In the genomic region with DNA sequence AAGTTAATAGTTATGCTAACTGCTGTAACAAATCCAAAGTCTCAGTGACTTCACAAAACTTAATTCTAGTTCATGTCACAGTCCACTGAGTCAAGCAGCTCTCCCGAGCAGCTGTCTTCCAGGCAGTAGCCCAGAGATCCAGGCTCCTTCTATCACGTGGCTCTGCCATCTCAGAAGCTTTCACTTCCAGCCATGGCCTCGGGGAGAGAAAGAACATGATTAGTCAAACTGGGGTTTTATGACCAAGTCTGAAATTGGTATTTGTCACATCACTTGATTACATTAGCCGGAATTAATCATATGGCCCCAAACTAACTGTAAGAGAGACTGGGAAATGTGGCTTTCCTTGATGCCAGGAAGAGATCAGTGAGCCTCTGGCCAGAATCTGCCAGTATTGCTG, we compare ENCODE assay signal across 16 cellular contexts.
DNase-seq lines count a peak whose midpoint lies in the region; ATAC-seq lines count a peak whose summit lies in the region.
"Had no signal": no experiment of that assay in that cellular context is flagged by ENCODE, and none has a peak within 500 bp of the region (broad histone marks: within the 10 kb centered on the region; RNA-seq: fewer than 3 reads in every experiment).

No MANE protein-coding gene starts in this region.

- intact Hi-C loops in Right ventricle myocardium superior (cut with DNase I), result no loop called here

- DNase-seq in stimulated activated CD4-positive, alpha-beta T cell treated with anti-CD3 and anti-CD28 coated beads, Interleukin-1b, Interleukin-23, amount 100 ng/mL, for 48 hours, result peak; percentile 50
- no peak for DNase-seq in stimulated activated CD4-positive, alpha-beta T cell treated with anti-CD3 and anti-CD28 coated beads, Interleukin-2, amount 100 ng/mL, for 24 hours
- DNase-seq in MV-4-11 (lab: John Stamatoyannopoulos, UW) (peak; percentile 24), fibroblast of peridontal ligament (ENCODE audit: extremely low read depth) (peak; percentile 20), HPDE6-E6E7 (ENCODE audit: extremely low spot score) (no peak), DMS114 treated with DMSO at 0.1 percent for 48 hours (lab: John Stamatoyannopoulos, UW; ENCODE audit: unreplicated experiment) (no peak), Right ventricle myocardium superior (no peak)
- DNase-seq: activated CD4-positive, alpha-beta T cell treated with anti-CD3 and anti-CD28 coated beads, Interleukin-2, amount 50 U/mL, for 4 hours; adrenal gland; DND-41; NCI-H1092; NCI-H446; PC-9; psoas muscle had no signal

- ATAC-seq in GM21529 (IDR thresholded peaks at IDR 0.05; ENCODE audit: unreplicated experiment) (no peak), Right ventricle myocardium superior (ENCODE audit: poor library complexity) (no peak)
- ATAC-seq: psoas muscle; stimulated activated memory B cell treated with anti-CD40 and anti-IgM and Interleukin-4, amounts not matched to agents 10 μg/mL and 1 μg/mL and 100 μg/mL, for 72 hours had no signal

Comparison
In these comparisons a context has a peak if more than half of its experiments do, and no peak if none do; other contexts are left out.
1. DNase-seq: peak in stimulated activated CD4-positive, alpha-beta T cell treated with anti-CD3 and anti-CD28 coated beads, Interleukin-1b, Interleukin-23, amount 100 ng/mL, for 48 hours (single experiment), MV-4-11 (single experiment) and fibroblast of peridontal ligament (single experiment); none in stimulated activated CD4-positive, alpha-beta T cell treated with anti-CD3 and anti-CD28 coated beads, Interleukin-2, amount 100 ng/mL, for 24 hours (0 of 2), HPDE6-E6E7 (single experiment), DMS114 treated with DMSO at 0.1 percent for 48 hours (single experiment) and Right ventricle myocardium superior (single experiment).